In genomic region chrX:154731203-154731602, GRCh38 we compare ENCODE assay signal across 14 cellular contexts. TPM values are rescaled to one million over a fixed set of nuclear protein-coding genes. Genes with fewer than 3 reads are reported as not detected.
A peak's percentile ranks its signal among the peaks of the same experiment; 100 is the strongest.
DNase-seq lines count a peak whose midpoint lies in the region; ATAC-seq and TF ChIP-seq lines count a peak whose summit lies in the region.
"Had no signal": no experiment of that assay in that cellular context is flagged by ENCODE, and none has a peak within 500 bp of the region (broad histone marks: within the 10 kb centered on the region; RNA-seq: fewer than 3 reads in every experiment).

No MANE protein-coding gene starts in this region.

- no peak for ATAC-seq in psoas muscle

- H3K4me3 ChIP-seq in breast epithelium = no peak overlapping the region
- no peak overlapping the region for H3K4me3 ChIP-seq in psoas muscle
- H3K4me3 ChIP-seq in H7 (ENCODE audit: insufficient read depth, low read depth, low read length) = no peak overlapping the region
- H3K4me3 ChIP-seq: body of pancreas had no signal

- in situ Hi-C loops in KBM-7 (cut with MboI; ENCODE audit: low pct_unique_long_range_greater_than_20kb, low sequenced_read_pairs) = no loop called here

- no peaks in the 10 kb centered on the region for H3K27me3 Mint-ChIP-seq in T-helper 1 cell treated with Interleukin-12 subunit alpha and Interleukin-12 subunit beta and Interleukin-4 antibody, amounts not matched to agents 30 μg/mL and 1 μg/mL, for 36 hours (ENCODE audit: low read depth)

- no peak for TF ChIP-seq CTCF in breast epithelium (IDR thresholded peaks at IDR 0.05)
- TF ChIP-seq CTCF in psoas muscle (IDR thresholded peaks at IDR 0.05) = no peak

- no peak for DNase-seq in T-helper 1 cell
- DNase-seq in KBM-7 = peak; percentile 42
- no peak for DNase-seq in breast epithelium (ENCODE audit: low spot score in 2 of 2)
- no peak for DNase-seq in psoas muscle
- no peak for DNase-seq in stimulated activated CD4-positive, alpha-beta T cell treated with anti-CD3 and anti-CD28 coated beads, Interleukin-4, amount 100 ng/mL, for 1 hour
- DNase-seq in H7 = no peak
- no peak for DNase-seq in cortex of kidney (lab: John Stamatoyannopoulos, UW)
- DNase-seq: activated CD4-positive, alpha-beta T cell treated with anti-CD3 and anti-CD28 coated beads for 1 hour; Caco-2; endodermal cell; NCI-H1105; NCI-H345 had no signal

- intact Hi-C loops in breast epithelium (cut with DNase I; ENCODE audit: low total_unique reads) = no loop called here
- intact Hi-C loops in psoas muscle (cut with DNase I) = no loop called here

- H3K4me1 ChIP-seq in breast epithelium (no peaks in the 10 kb centered on the region), psoas muscle (peaks cover 58% of the 10 kb centered on the region)
- H3K4me1 ChIP-seq: Caco-2 had no signal

- H3K27ac Mint-ChIP-seq in T-helper 1 cell treated with Interleukin-12 subunit alpha and Interleukin-12 subunit beta and Interleukin-4 antibody, amounts not matched to agents 30 μg/mL and 1 μg/mL, for 36 hours = peak overlapping the region; percentile 57
- H3K27ac Mint-ChIP-seq: endodermal cell had no signal

- H3K4me3 Mint-ChIP-seq in T-helper 1 cell treated with Interleukin-12 subunit alpha and Interleukin-12 subunit beta and Interleukin-4 antibody, amounts not matched to agents 30 μg/mL and 1 μg/mL, for 36 hours = peak overlapping the region; percentile 52
- H3K4me3 Mint-ChIP-seq: endodermal cell had no signal

- H3K9me3 ChIP-seq in breast epithelium = no peaks in the 10 kb centered on the region
- H3K9me3 ChIP-seq in psoas muscle = no peaks in the 10 kb centered on the region
- H3K9me3 ChIP-seq: body of pancreas, Caco-2 had no signal

- peaks cover 44% of the 10 kb centered on the region for H3K36me3 Mint-ChIP-seq in T-helper 1 cell treated with Interleukin-12 subunit alpha and Interleukin-12 subunit beta and Interleukin-4 antibody, amounts not matched to agents 30 μg/mL and 1 μg/mL, for 36 hours (ENCODE audit: low read depth)

- TF ChIP-seq POLR2A in breast epithelium (IDR thresholded peaks at IDR 0.05) = no peak

- H3K27me3 ChIP-seq in breast epithelium (peaks cover 0 to 7% of the 10 kb centered on the region in 2 donors), psoas muscle (ENCODE audit: insufficient read depth in 3 of 3, low read length in 2 of 3) (no peaks in the 10 kb centered on the region), H7 (ENCODE audit: control insufficient read depth, insufficient read depth, low read length) (no peaks in the 10 kb centered on the region)
- H3K27me3 ChIP-seq: body of pancreas had no signal

- H3K27ac ChIP-seq in breast epithelium (peak overlapping the region; percentile 22 to 84), psoas muscle (peak overlapping the region; percentile 67)

- no peaks in the 10 kb centered on the region for H3K9me3 Mint-ChIP-seq in T-helper 1 cell treated with Interleukin-12 subunit alpha and Interleukin-12 subunit beta and Interleukin-4 antibody, amounts not matched to agents 30 μg/mL and 1 μg/mL, for 36 hours

- H3K36me3 ChIP-seq in breast epithelium (no peaks in the 10 kb centered on the region), psoas muscle (ENCODE audit: insufficient read depth in 1 of 2, low read depth in 1 of 2) (no peaks in the 10 kb centered on the region), H7 (replicated peaks; ENCODE audit: control insufficient read depth, insufficient read depth, low read length) (no peaks in the 10 kb centered on the region)

- 85 to 90% (median 87%) methylated on average over 5 of the region's 5 CpGs for WGBS in psoas muscle, 3 donors

- peaks cover 86% of the 10 kb centered on the region for H3K4me1 Mint-ChIP-seq in T-helper 1 cell treated with Interleukin-12 subunit alpha and Interleukin-12 subunit beta and Interleukin-4 antibody, amounts not matched to agents 30 μg/mL and 1 μg/mL, for 36 hours (ENCODE audit: low read depth)

RNA-seq across cellular contexts. Expression of gene GAB3, which starts 19.7 kb away (rescaled TPM):
- 1 to 10 TPM; 3.9 to 8.5 (median 5.3) TPM for total RNA-seq in breast epithelium
- total RNA-seq in psoas muscle = 1 to 10 TPM; 1.0 to 3.4 (median 1.4) TPM
- 1 to 10 TPM in 1 of 3 donors, under 1 TPM in 2; 0.61 to 3.2 (median 0.65) TPM for polyA plus RNA-seq in psoas muscle
- 0.22 and 0.45 TPM in 2 replicates for total RNA-seq in H7 (2014; rRNA removed; shearing (Covaris generic))
- total RNA-seq: Caco-2 had no signal

RNA-seq across cellular contexts. Expression of gene DKC1, which starts 31.5 kb away (rescaled TPM):
- 10 to 100 TPM; 23.2 to 41.0 (median 40.5) TPM for total RNA-seq in breast epithelium
- 10 to 100 TPM; 21.2 to 45.5 (median 34.6) TPM for total RNA-seq in psoas muscle
- 10 to 100 TPM; 23.4 to 61.0 (median 38.2) TPM for polyA plus RNA-seq in psoas muscle
- 55.4 and 65.6 TPM in 2 replicates for total RNA-seq in H7 (2014; rRNA removed; shearing (Covaris generic))
